ENCODE assay signal across 14 cellular contexts in the genomic region with DNA sequence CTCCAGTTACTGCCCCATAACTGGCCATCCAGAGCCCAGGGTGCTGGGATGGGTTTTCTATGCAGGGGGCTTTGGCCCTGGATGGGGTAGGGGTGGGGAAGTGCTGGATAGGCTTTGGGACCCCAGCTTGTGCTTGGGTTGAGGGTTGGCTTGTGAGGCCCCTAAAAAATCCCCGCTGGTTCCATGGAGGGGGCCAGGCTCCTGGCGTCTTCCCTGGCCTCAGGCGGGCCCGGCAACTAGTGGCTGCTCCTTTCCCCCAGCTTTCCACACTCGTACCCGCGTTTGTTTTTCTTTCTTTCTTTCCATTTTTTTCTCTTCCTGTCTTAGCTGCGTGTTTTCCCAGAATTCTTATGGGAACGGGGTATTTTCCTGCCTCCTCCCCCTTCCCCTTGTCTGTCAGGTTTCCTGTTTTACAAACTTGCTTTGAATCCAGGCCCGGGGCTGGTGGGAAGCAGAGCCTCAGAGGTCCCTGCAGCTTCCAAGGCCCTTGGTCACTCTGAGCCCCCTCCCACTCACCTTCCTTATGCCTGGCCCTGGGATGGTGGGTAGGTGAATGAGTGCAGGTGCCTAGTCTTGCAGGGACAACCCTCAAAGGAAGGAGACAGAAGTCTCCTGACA. TPM values are rescaled to one million over a fixed set of nuclear protein-coding genes. Genes with fewer than 3 reads are reported as not detected.
DNase-seq lines count a peak whose midpoint lies in the region; TF ChIP-seq lines count a peak whose summit lies in the region.
"Had no signal": no experiment of that assay in that cellular context is flagged by ENCODE, and none has a peak within 500 bp of the region (broad histone marks: within the 10 kb centered on the region; RNA-seq: fewer than 3 reads in every experiment).

No MANE protein-coding gene starts in this region.

- no peak for TF ChIP-seq CTCF in colonic mucosa (IDR thresholded peaks at IDR 0.05)
- no peak for TF ChIP-seq CTCF in liver (IDR thresholded peaks at IDR 0.05; ENCODE audit: low read depth, low read length, missing input control)
- TF ChIP-seq CTCF in tibial nerve (IDR thresholded peaks at IDR 0.05): no peak

- H3K4me1 ChIP-seq in colonic mucosa: peaks cover 5% of the 10 kb centered on the region
- H3K4me1 ChIP-seq in liver (ENCODE audit: control insufficient read depth in 4 of 4, insufficient read depth in 4 of 4, low read length in 3 of 4): peaks cover 25 to 39% (median 37%) of the 10 kb centered on the region in 4 donors
- peaks cover 0 to 46% (median 3%) of the 10 kb centered on the region in 4 donors for H3K4me1 ChIP-seq in tibial nerve
- H3K4me1 ChIP-seq: foreskin keratinocyte had no signal

- no peak for TF ChIP-seq RAD21 in liver (IDR thresholded peaks at IDR 0.05)

- H3K9ac ChIP-seq in colonic mucosa (ENCODE audit: low read depth in 2 of 2, low read length in 2 of 2) (no peak overlapping the region), liver (ENCODE audit: low read depth in 1 of 2, low read length in 2 of 2) (no peak overlapping the region)

- TF ChIP-seq EP300 in tibial nerve (IDR thresholded peaks at IDR 0.05): no peak

- DNase-seq in HT1080 (ENCODE audit: low read depth) (peak; percentile 32), colonic mucosa (no peak), NCI-H146 (lab: John Stamatoyannopoulos, UW) (no peak), GOT3 (lab: John Stamatoyannopoulos, UW) (no peak), tibial nerve (ENCODE audit: low spot score in 2 of 2) (no peak), HEK293T (ENCODE audit: extremely low spot score) (no peak)
- DNase-seq: activated naive CD4-positive, alpha-beta T cell treated with anti-CD3 and anti-CD28 coated beads for 36 hours; foreskin keratinocyte; NCI-H1436 treated with DMSO at 0.1 percent for 48 hours; NCI-H526 treated with DMSO at 0.1 percent for 48 hours; nucleus accumbens had no signal

- CTCF ChIA-PET in HEK293T (lab: Yijun Ruan, JAX): no interaction called here

- no peaks in the 10 kb centered on the region for H3K27me3 ChIP-seq in colonic mucosa
- no peaks in the 10 kb centered on the region for H3K27me3 ChIP-seq in liver (ENCODE audit: control insufficient read depth in 4 of 4, insufficient read depth in 4 of 4, low read length in 3 of 4)
- no peaks in the 10 kb centered on the region for H3K27me3 ChIP-seq in tibial nerve

- H3K27ac ChIP-seq in colonic mucosa (peak overlapping the region; percentile 66), liver (ENCODE audit: low read depth in 1 of 2, low read length in 2 of 2) (peak overlapping the region; percentile 74 to 90), skin epidermis (peak overlapping the region in 12 of 21 experiments; percentile 1 to 77 (median 42)), tibial nerve (peak overlapping the region in 1 of 4 donors; percentile 67)
- H3K27ac ChIP-seq: foreskin keratinocyte had no signal

- TF ChIP-seq POLR2A in tibial nerve (IDR thresholded peaks at IDR 0.05): no peak

- intact Hi-C loops in colonic mucosa (cut with DNase I): no loop called here

- H3K9me3 ChIP-seq in colonic mucosa (no peaks in the 10 kb centered on the region), liver (ENCODE audit: control insufficient read depth in 4 of 4, low read length in 3 of 4) (no peaks in the 10 kb centered on the region), tibial nerve (no peaks in the 10 kb centered on the region)

- H3K36me3 ChIP-seq in colonic mucosa (no peaks in the 10 kb centered on the region), liver (ENCODE audit: control insufficient read depth in 4 of 4, insufficient read depth in 3 of 4, low read depth in 1 of 4, low read length in 3 of 4) (no peaks in the 10 kb centered on the region), tibial nerve (no peaks in the 10 kb centered on the region)

- H3K4me3 ChIP-seq in colonic mucosa (no peak overlapping the region), liver (ENCODE audit: low read depth in 1 of 3, low read length in 3 of 3) (peak overlapping the region in 1 of 3 donors; percentile 19), skin epidermis (peak overlapping the region in 5 of 7 experiments; percentile 1 to 20 (median 17)), tibial nerve (peak overlapping the region in 1 of 4 donors; percentile 34)
- H3K4me3 ChIP-seq: K562 had no signal

- 71% methylated on average over 10 of the region's 10 CpGs for WGBS in liver
- WGBS in tibial nerve, 2 donors: 42 to 48% methylated on average over 10 of the region's 10 CpGs

- POLR2A ChIA-PET in HEK293T (lab: Yijun Ruan, JAX): no interaction called here

TF ChIP-seq in liver, 16 proteins besides CTCF, POLR2A, EP300 and RAD21:
- peak; percentile 48 for TF ChIP-seq NR2F2 (IDR thresholded peaks at IDR 0.05)
- TF ChIP-seq, protein P1, sequence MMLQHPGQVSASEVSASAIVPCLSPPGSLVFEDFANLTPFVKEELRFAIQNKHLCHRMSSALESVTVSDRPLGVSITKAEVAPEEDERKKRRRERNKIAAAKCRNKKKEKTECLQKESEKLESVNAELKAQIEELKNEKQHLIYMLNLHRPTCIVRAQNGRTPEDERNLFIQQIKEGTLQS (IDR thresholded peaks at IDR 0.05): no peak
- TF ChIP-seq HNF4A (conservative IDR thresholded peaks at IDR 0.05): no peak

TF ChIP-seq in HEK293T, 16 proteins besides CTCF, POLR2A, EP300 and RAD21:
- TF ChIP-seq LEF1 (IDR thresholded peaks at IDR 0.05; ENCODE audit: borderline replicate concordance): no peak
- TF ChIP-seq ZNF384 (IDR thresholded peaks at IDR 0.05): no peak

RNA-seq across cellular contexts. Expression of a gene that starts 40.2 kb away (rescaled TPM):
- 51.4 and 52.0 TPM in 2 replicates for total RNA-seq in HT1080 (2014; rRNA removed; shearing (Covaris generic))
- polyA plus RNA-seq in HT1080 (2015; cell fraction: cytosol; rRNA removed): 54.0 and 54.5 TPM in 2 replicates
- polyA plus RNA-seq in HT1080 (2015; cell fraction: nucleus; rRNA removed): 67.7 and 73.3 TPM in 2 replicates
- 10 to 100 TPM; 67.4 to 71.1 TPM for total RNA-seq in colonic mucosa
- 10 to 100 TPM; 13.0 to 23.0 TPM for total RNA-seq in liver
- 10 to 100 TPM; 33.7 to 65.0 TPM for polyA plus RNA-seq in liver
- 10 to 100 TPM; 18.0 to 45.9 (median 35.2) TPM for total RNA-seq in tibial nerve
